Comparison of ENCODE assay signal across 16 cellular contexts in the genomic region with DNA sequence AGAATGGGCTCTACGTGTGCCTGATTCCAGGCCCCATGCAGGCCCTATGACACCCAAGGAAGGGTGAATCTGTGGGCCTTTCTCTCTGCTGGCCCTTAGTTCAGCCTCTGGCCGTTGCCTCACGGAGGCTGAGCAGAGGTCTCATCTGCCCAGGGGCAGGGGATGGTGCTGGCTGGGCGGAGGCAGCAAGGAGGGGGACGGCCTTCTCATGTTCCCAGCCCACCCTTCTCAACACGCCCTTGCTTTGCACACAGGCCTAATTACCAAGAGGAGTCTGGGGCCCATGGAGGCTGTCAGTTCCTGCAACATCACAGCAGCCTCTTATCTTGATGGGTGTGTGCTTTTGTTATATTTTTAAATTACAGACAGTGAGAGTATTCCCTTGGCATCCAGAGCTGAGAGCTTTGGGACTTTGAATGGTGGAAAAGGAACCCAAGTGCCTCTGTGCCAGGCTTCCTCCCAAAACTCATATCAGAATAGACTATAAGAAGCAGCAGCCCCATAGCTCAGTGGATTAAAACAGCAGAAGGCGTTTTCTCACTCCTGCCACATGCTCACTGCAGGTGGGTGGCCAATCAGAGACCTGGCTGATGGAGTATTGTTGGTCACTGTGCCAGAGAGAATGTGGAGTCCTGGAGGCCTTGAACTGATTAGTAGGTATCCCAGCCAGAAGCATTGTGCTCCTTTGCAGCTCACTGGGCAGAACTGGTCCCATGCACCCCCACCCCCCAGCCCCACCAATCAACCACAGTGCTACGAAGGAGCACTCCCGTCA.
"Had no signal": no experiment of that assay in that cellular context is flagged by ENCODE, and none has a peak within 500 bp of the region (broad histone marks: within the 10 kb centered on the region; RNA-seq: fewer than 3 reads in every experiment).

No MANE protein-coding gene starts in this region.

- H3K27ac ChIP-seq: colonic mucosa, esophagus muscularis mucosa, left lung, right atrium auricular region, skin epidermis, tibial nerve, vagina had no signal

- H3K27me3 ChIP-seq: colonic mucosa, left lung, right atrium auricular region, tibial nerve, vagina had no signal

- H3K9me3 ChIP-seq: colonic mucosa, esophagus muscularis mucosa, left lung, right atrium auricular region, tibial nerve, vagina had no signal

- H3K36me3 ChIP-seq: colonic mucosa, esophagus muscularis mucosa, left lung, right atrium auricular region, tibial nerve, vagina had no signal

- H3K4me3 ChIP-seq: colonic mucosa, esophagus muscularis mucosa, left lung, right atrium auricular region, skin epidermis, tibial nerve, vagina had no signal

- DNase-seq: activated CD4-positive, alpha-beta T cell treated with anti-CD3 and anti-CD28 coated beads, Interleukin-2, amount 50 U/mL, for 48 hours; activated CD4-positive, CD25-positive, alpha-beta regulatory T cell treated with anti-CD3 and anti-CD28 coated beads, Interleukin-2, amount 50 U/mL, for 72 hours; activated naive CD4-positive, alpha-beta T cell treated with anti-CD3 and anti-CD28 coated beads, Interleukin-2, amount 50 U/mL, for 16 hours; colonic mucosa; hippocampal formation; left lung; mesenchymal stem cell; occipital lobe; stimulated activated CD4-positive, alpha-beta T cell treated with anti-CD3 and anti-CD28 coated beads, Interleukin-15, amount 100 ng/mL, for 24 hours; stimulated activated CD4-positive, alpha-beta T cell treated with anti-CD3 and anti-CD28 coated beads, Interleukin-4, amount 100 ng/mL, for 1 hour; stimulated activated naive CD4-positive, alpha-beta T cell treated with Interleukin-2 at 50 U/mL for 16 hours had no signal

- H3K4me1 ChIP-seq: colonic mucosa, esophagus muscularis mucosa, left lung, right atrium auricular region, tibial nerve, vagina had no signal
